In the genomic region with DNA sequence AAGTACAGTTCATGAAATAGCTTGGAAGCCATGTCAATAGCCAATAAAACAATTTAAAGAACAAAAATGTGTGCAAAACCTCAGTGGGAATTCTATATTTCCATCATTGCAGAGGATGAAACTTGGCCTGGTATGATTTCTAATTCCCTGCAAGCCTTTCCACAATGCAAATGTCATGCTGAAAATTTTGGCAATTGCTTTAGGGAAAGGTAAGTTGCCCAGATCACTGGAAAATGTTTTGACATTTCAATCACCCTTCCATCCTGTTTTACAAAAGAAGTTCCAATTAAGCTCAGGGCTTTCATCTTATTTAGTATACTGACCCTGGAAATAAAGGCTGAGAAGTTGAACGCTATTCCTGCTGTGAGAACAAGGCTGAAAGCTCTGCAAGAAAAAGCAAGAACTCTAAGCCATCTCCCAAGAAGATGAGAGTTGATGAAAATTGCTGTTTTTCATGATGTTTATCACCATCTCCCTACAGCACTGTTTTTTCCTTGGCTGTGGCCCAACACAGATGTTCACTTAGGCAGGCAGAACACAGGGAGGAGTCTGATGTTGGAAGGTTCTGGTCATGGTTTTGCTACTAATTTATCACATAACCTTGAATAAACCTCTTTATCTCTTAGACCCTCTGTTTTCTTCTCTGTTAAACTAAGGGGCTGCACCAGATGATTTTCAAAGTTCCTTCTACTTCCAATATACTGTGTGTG, we compare ENCODE assay signal across 26 cellular contexts.
DNase-seq lines count a peak whose midpoint lies in the region; ATAC-seq and TF ChIP-seq lines count a peak whose summit lies in the region.
"Had no signal": no experiment of that assay in that cellular context is flagged by ENCODE, and none has a peak within 500 bp of the region (broad histone marks: within the 10 kb centered on the region; RNA-seq: fewer than 3 reads in every experiment).

No MANE protein-coding gene starts in this region.

- no peaks in the 10 kb centered on the region for H3K36me3 ChIP-seq in gastrocnemius medialis
- H3K36me3 ChIP-seq: adrenal gland, breast epithelium, gastroesophageal sphincter, lower lobe of right lung, SJSA1, upper lobe of right lung had no signal

- no peaks in the 10 kb centered on the region for H3K27me3 ChIP-seq in gastrocnemius medialis
- H3K27me3 ChIP-seq: adrenal gland, breast epithelium, gastroesophageal sphincter, SJSA1, upper lobe of right lung had no signal

- peak overlapping the region in 1 of 4 donors; percentile 57 for H3K27ac ChIP-seq in gastrocnemius medialis
- H3K27ac ChIP-seq: 22Rv1, adrenal gland, lower lobe of right lung, PC-9, psoas muscle, SJSA1, skin epidermis, upper lobe of right lung had no signal

- TF ChIP-seq POLR2A in gastrocnemius medialis (IDR thresholded peaks at IDR 0.05) = no peak

- ATAC-seq in gastrocnemius medialis = peak in 1 of 2 donors; percentile 58
- ATAC-seq: gastroesophageal sphincter, lower lobe of right lung, upper lobe of right lung had no signal

- intact Hi-C loops in gastrocnemius medialis (cut with DNase I; ENCODE audit: low total_unique reads) = no loop called here

- DNase-seq in DMS 273 (lab: John Stamatoyannopoulos, UW; ENCODE audit: unreplicated experiment) = peak; percentile 62
- no peak for DNase-seq in DMS 273 treated with DMSO at 0.1 percent for 48 hours (lab: John Stamatoyannopoulos, UW)
- DNase-seq in cerebellum (ENCODE audit: low spot score) = peak; percentile 32
- DNase-seq in fibroblast of the conjunctiva (ENCODE audit: low read depth) = peak; percentile 30
- DNase-seq in gastrocnemius medialis = peak; percentile 5 to 27
- no peak for DNase-seq in osteocyte (ENCODE audit: extremely low spot score, unreplicated experiment)
- DNase-seq in effector CD4-positive, alpha-beta T cell = no peak
- no peak for DNase-seq in DMS53 (lab: John Stamatoyannopoulos, UW)
- DNase-seq: activated CD4-positive, alpha-beta T cell treated with anti-CD3 and anti-CD28 coated beads for 1 hour; activated T-cell treated with anti-CD3 and anti-CD28 coated beads, Interleukin-2, amount 50 U/mL, for 24 hours; CD4-positive, CD25-positive, alpha-beta regulatory T cell; cortex of kidney; islet precursor cell; lower lobe of right lung; NCI-H1092; NCI-H2029 treated with DMSO at 0.1 percent for 48 hours; NK-92 treated with Interleukin-12 subunit alpha and Interleukin-12 subunit beta, amount 100 ng/mL, for 24 hours; PC-9; upper lobe of right lung had no signal

- no peaks in the 10 kb centered on the region for H3K4me1 Mint-ChIP-seq in osteocyte (ENCODE audit: unreplicated experiment)
- H3K4me1 Mint-ChIP-seq: CD4-positive, CD25-positive, alpha-beta regulatory T cell had no signal

- peaks cover 21% of the 10 kb centered on the region for H3K27me3 Mint-ChIP-seq in osteocyte (ENCODE audit: unreplicated experiment)

- H3K36me3 Mint-ChIP-seq in osteocyte (ENCODE audit: unreplicated experiment) = no peaks in the 10 kb centered on the region
- H3K36me3 Mint-ChIP-seq: CD4-positive, CD25-positive, alpha-beta regulatory T cell had no signal

- H3K4me3 ChIP-seq in gastrocnemius medialis = no peak overlapping the region
- H3K4me3 ChIP-seq: adrenal gland, breast epithelium, gastroesophageal sphincter, lower lobe of right lung, PC-9, psoas muscle, SJSA1, skin epidermis, upper lobe of right lung had no signal

- no peak overlapping the region for H3K4me3 Mint-ChIP-seq in osteocyte (ENCODE audit: unreplicated experiment)
- H3K4me3 Mint-ChIP-seq: activated T-cell treated with anti-CD3 and anti-CD28 coated beads, Interleukin-2, amount 50 U/mL, for 24 hours; CD4-positive, CD25-positive, alpha-beta regulatory T cell had no signal

- H3K4me1 ChIP-seq in gastrocnemius medialis = peaks cover 0 to 9% of the 10 kb centered on the region in 2 donors
- H3K4me1 ChIP-seq: adrenal gland, breast epithelium, lower lobe of right lung, psoas muscle, SJSA1, upper lobe of right lung had no signal

- TF ChIP-seq CTCF in gastrocnemius medialis (IDR thresholded peaks at IDR 0.05 in 4 of 5, conservative IDR thresholded peaks at IDR 0.05 in 1 of 5) (no peak), osteocyte (IDR thresholded peaks at IDR 0.05) (no peak)

- no peaks in the 10 kb centered on the region for H3K9me3 ChIP-seq in gastrocnemius medialis
- H3K9me3 ChIP-seq: adrenal gland, breast epithelium, gastroesophageal sphincter, psoas muscle, SJSA1, upper lobe of right lung had no signal

- in situ Hi-C loops in gastrocnemius medialis (cut with MboI; ENCODE audit: low sequenced_read_pairs in 4 of 4) = no loop called here

- no peak overlapping the region for H3K27ac Mint-ChIP-seq in osteocyte (ENCODE audit: unreplicated experiment)
- H3K27ac Mint-ChIP-seq: activated T-cell treated with anti-CD3 and anti-CD28 coated beads, Interleukin-2, amount 50 U/mL, for 24 hours; CD4-positive, CD25-positive, alpha-beta regulatory T cell had no signal

- peaks cover 6% of the 10 kb centered on the region for H3K9me3 Mint-ChIP-seq in osteocyte (ENCODE audit: unreplicated experiment)
- H3K9me3 Mint-ChIP-seq: activated T-cell treated with anti-CD3 and anti-CD28 coated beads, Interleukin-2, amount 50 U/mL, for 24 hours had no signal

Comparison
In these comparisons a context has a peak if more than half of its experiments do, and no peak if none do; other contexts are left out.
1. DNase-seq: peak in DMS 273 (single experiment), cerebellum (single experiment), fibroblast of the conjunctiva (single experiment) and gastrocnemius medialis (2 of 2); none in DMS 273 treated with DMSO at 0.1 percent for 48 hours (single experiment), osteocyte (single experiment), effector CD4-positive, alpha-beta T cell (single experiment) and DMS53 (single experiment).